In genomic region chr19:47310323-47310722, GRCh38 we compare ENCODE assay signal across 16 cellular contexts. TPM values are rescaled to one million over a fixed set of nuclear protein-coding genes. Genes with fewer than 3 reads are reported as not detected.
DNase-seq lines count a peak whose midpoint lies in the region; TF ChIP-seq lines count a peak whose summit lies in the region.
"Had no signal": no experiment of that assay in that cellular context is flagged by ENCODE, and none has a peak within 500 bp of the region (broad histone marks: within the 10 kb centered on the region; RNA-seq: fewer than 3 reads in every experiment).

No MANE protein-coding gene starts in this region.

- intact Hi-C loops in PC-9 (cut with micrococcal nuclease; ENCODE audit: unreplicated experiment) (no loop called here), esophagus muscularis mucosa (cut with DNase I) (no loop called here)

- TF ChIP-seq EP300 in esophagus muscularis mucosa (IDR thresholded peaks at IDR 0.05): no peak

- BruUV-seq in PC-9 (replicated peaks; lab: Mats Ljungman, UMichigan): no TSS peak

- H3K9ac ChIP-seq in subcutaneous abdominal adipose tissue (ENCODE audit: low read length in 5 of 5): peak overlapping the region in 1 of 5 donors; percentile 38

- no peaks in the 10 kb centered on the region for H3K9me2 ChIP-seq in PC-9 (ENCODE audit: insufficient read depth)

- WGBS in esophagus muscularis mucosa: 83% methylated on average over 2 of the region's 2 CpGs

- CTCF ChIA-PET in PC-9 (lab: Charles Lee): no interaction called here

- H3K36me3 ChIP-seq in PC-9 (ENCODE audit: low read depth) (no peaks in the 10 kb centered on the region), esophagus muscularis mucosa (no peaks in the 10 kb centered on the region), subcutaneous abdominal adipose tissue (ENCODE audit: control insufficient read depth in 5 of 5, insufficient read depth in 5 of 5, low read length in 5 of 5) (no peaks in the 10 kb centered on the region)
- H3K36me3 ChIP-seq: SJCRH30 had no signal

- POLR2A ChIA-PET in PC-9 (lab: Charles Lee; ENCODE audit: unreplicated experiment): no interaction called here

- no peaks in the 10 kb centered on the region for H3K79me2 ChIP-seq in PC-9 (ENCODE audit: low read depth)

- H3K9me3 ChIP-seq in PC-9 (ENCODE audit: insufficient read depth, low read depth) (no peaks in the 10 kb centered on the region), esophagus muscularis mucosa (no peaks in the 10 kb centered on the region), subcutaneous abdominal adipose tissue (ENCODE audit: control insufficient read depth in 5 of 5, low read length in 5 of 5) (peaks cover 0 to 3% (median 0%) of the 10 kb centered on the region in 5 donors)
- H3K9me3 ChIP-seq: SJCRH30 had no signal

- H3K27me3 ChIP-seq in PC-9 (ENCODE audit: insufficient read depth, low read depth) (no peaks in the 10 kb centered on the region), esophagus muscularis mucosa (peaks cover 0 to 46% (median 0%) of the 10 kb centered on the region in 4 donors), subcutaneous abdominal adipose tissue (ENCODE audit: control insufficient read depth in 5 of 5, insufficient read depth in 4 of 5, low read length in 5 of 5) (no peaks in the 10 kb centered on the region)
- H3K27me3 ChIP-seq: SJCRH30 had no signal

- TF ChIP-seq POLR2A in esophagus muscularis mucosa (IDR thresholded peaks at IDR 0.05; ENCODE audit: low read depth): no peak

- H3K4me3 ChIP-seq in PC-9 (no peak overlapping the region), esophagus muscularis mucosa (peak overlapping the region; percentile 20 to 37 (median 28)), subcutaneous abdominal adipose tissue (ENCODE audit: low read depth in 1 of 5, low read length in 5 of 5) (peak overlapping the region; percentile 34 to 68 (median 51))
- H3K4me3 ChIP-seq: SJCRH30 had no signal

- TF ChIP-seq CTCF in PC-9 (conservative IDR thresholded peaks at IDR 0.05) (no peak), esophagus muscularis mucosa (IDR thresholded peaks at IDR 0.05) (no peak)

- H3K27ac ChIP-seq in PC-9: peak overlapping the region; percentile 35
- H3K27ac ChIP-seq in esophagus muscularis mucosa (replicated peaks in 1 of 4): peak overlapping the region in 3 of 4 donors; percentile 16 to 49 (median 31)
- no peak overlapping the region for H3K27ac ChIP-seq in subcutaneous abdominal adipose tissue (ENCODE audit: low read depth, low read length)
- H3K27ac ChIP-seq: SJCRH30 had no signal

- peaks cover 40% of the 10 kb centered on the region; the same call in 1 of the 2 replicates for H3F3A ChIP-seq in PC-9 (ENCODE audit: insufficient read depth, low read depth)

- no peak overlapping the region for H2AFZ ChIP-seq in PC-9

- peak overlapping the region; percentile 52; the same call in 1 of the 2 replicates for H3K4me2 ChIP-seq in PC-9

- H4K20me1 ChIP-seq in PC-9 (ENCODE audit: insufficient read depth): no peaks in the 10 kb centered on the region

- DNase-seq in PC-9 (no peak), esophagus muscularis mucosa (ENCODE audit: extremely low spot score) (no peak), mucosa of gallbladder (ENCODE audit: low spot score) (no peak), DMS 273 treated with DMSO at 0.1 percent for 48 hours (lab: John Stamatoyannopoulos, UW) (no peak)
- no peak for DNase-seq in NK-92 treated with Interleukin-12 subunit alpha and Interleukin-12 subunit beta, amount 100 ng/mL, for 24 hours (lab: John Stamatoyannopoulos, UW)
- DNase-seq: activated T-cell treated with anti-CD3 and anti-CD28 coated beads, Interleukin-2, amount 50 U/mL, for 1 hour; CD8-positive, alpha-beta memory T cell; H7; midbrain; stimulated activated CD4-positive, alpha-beta T cell treated with anti-CD3 and anti-CD28 coated beads, Interleukin-1b, Interleukin-23, amount 100 ng/mL, for 48 hours; T-helper 1 cell had no signal

- H3K4me1 ChIP-seq in PC-9 (replicated peaks; ENCODE audit: insufficient read depth) (peaks cover 37% of the 10 kb centered on the region), esophagus muscularis mucosa (peaks cover 0 to 17% (median 7%) of the 10 kb centered on the region in 4 donors), subcutaneous abdominal adipose tissue (ENCODE audit: control insufficient read depth in 5 of 5, insufficient read depth in 5 of 5, low read length in 5 of 5) (peaks cover 0 to 30% (median 23%) of the 10 kb centered on the region in 5 donors)

RNA-seq across cellular contexts. Expression of gene C5AR1, which starts 0.7 kb away (rescaled TPM):
- total RNA-seq in PC-9 (2021): 8.5 and 10.8 TPM in 2 replicates
- total RNA-seq in esophagus muscularis mucosa: 10 to 100 TPM in 1 of 4 donors, 1 to 10 TPM in 3; 5.0 to 32.6 (median 7.0) TPM
- 18.7 TPM for total RNA-seq in mucosa of gallbladder
- total RNA-seq: PC-3, SJCRH30 had no signal

RNA-seq across cellular contexts. Expression of gene C5AR2, which starts 21.7 kb away (rescaled TPM):
- total RNA-seq in PC-9 (2021): not detected in 2 replicates
- total RNA-seq in esophagus muscularis mucosa: 1 to 10 TPM in 1 of 4 donors, under 1 TPM in 3; 0.42 to 4.6 (median 0.72) TPM
- total RNA-seq in mucosa of gallbladder: 1.6 TPM
- total RNA-seq: IMR-90, neural crest cell, PC-3, SJCRH30 had no signal

RNA-seq across cellular contexts. Expression of gene INAFM1, which starts 35.6 kb away (rescaled TPM):
- 13.5 and 21.3 TPM in 2 replicates for total RNA-seq in PC-9 (2021)
- 10 to 100 TPM; 12.5 to 17.4 (median 16.9) TPM for total RNA-seq in esophagus muscularis mucosa
- total RNA-seq in mucosa of gallbladder: 33.5 TPM

RNA-seq across cellular contexts. Expression of gene DHX34, which starts 38.8 kb away (rescaled TPM):
- total RNA-seq in PC-9 (2021) (23.0 TPM in 2 replicates), esophagus muscularis mucosa (10 to 100 TPM in 3 of 4 donors, 1 to 10 TPM in 1; 9.1 to 15.6 (median 12.2) TPM), mucosa of gallbladder (19.1 TPM)

RNA-seq across cellular contexts. Expression of gene CCDC9, which starts 54.0 kb away (rescaled TPM):
- total RNA-seq in PC-9 (2021) (34.7 and 37.0 TPM in 2 replicates), esophagus muscularis mucosa (10 to 100 TPM; 22.4 to 30.6 (median 25.5) TPM), mucosa of gallbladder (32.5 TPM)
